8 cellular contexts compared by ENCODE assay signal in the genomic region with DNA sequence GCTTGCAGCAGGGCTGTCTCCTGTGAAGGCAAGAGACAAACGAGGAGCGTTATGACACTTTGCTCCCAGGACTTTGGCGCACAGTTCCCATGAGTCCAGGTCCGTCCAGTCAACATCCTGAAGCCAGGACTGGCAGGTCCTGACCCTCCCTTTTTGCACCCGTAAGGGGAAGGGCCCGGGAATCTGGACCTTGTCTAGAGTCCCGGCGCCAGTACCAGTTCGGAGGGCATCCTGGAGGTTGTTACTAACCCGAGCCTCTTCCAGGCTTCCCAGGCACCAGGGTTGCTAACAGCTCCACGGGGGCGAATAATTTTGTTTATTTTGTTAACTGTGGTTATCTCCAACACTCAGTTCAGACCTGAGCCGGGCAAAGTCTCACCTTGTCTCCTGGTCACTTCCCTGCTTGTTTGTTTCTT. TPM values are rescaled to one million over a fixed set of nuclear protein-coding genes. Genes with fewer than 3 reads are reported as not detected.
DNase-seq lines count a peak whose midpoint lies in the region; ATAC-seq, FAIRE-seq and TF ChIP-seq lines count a peak whose summit lies in the region.

No MANE protein-coding gene starts in this region.

- peak overlapping the region; percentile 95 for H3K4me3 Mint-ChIP-seq in natural killer cell treated with Interleukin-12 subunit alpha and Interleukin-12 subunit beta and Interleukin-15 and Interleukin-18, amount 100 ng/mL, for 72 hours

- H3K9me3 ChIP-seq in fibroblast of lung (ENCODE audit: control insufficient read depth, insufficient read depth, low read depth, low read length) = no peaks in the 10 kb centered on the region

- no peaks in the 10 kb centered on the region for H3K9me3 Mint-ChIP-seq in natural killer cell treated with Interleukin-12 subunit alpha and Interleukin-12 subunit beta and Interleukin-15 and Interleukin-18, amount 100 ng/mL, for 72 hours

- peaks cover 6% of the 10 kb centered on the region for H3K79me2 ChIP-seq in fibroblast of lung (ENCODE audit: control insufficient read depth, insufficient read depth, low read length)

- no peaks in the 10 kb centered on the region for H3K27me3 ChIP-seq in fibroblast of lung (ENCODE audit: control insufficient read depth, insufficient read depth, low read length)

- peak overlapping the region; percentile 52 for H3K9ac ChIP-seq in fibroblast of lung (ENCODE audit: insufficient read depth, low read length)

- no peak for ATAC-seq in natural killer cell treated with Interleukin-12 subunit alpha and Interleukin-12 subunit beta and Interleukin-15 and Interleukin-18, amount 100 ng/mL, for 72 hours
- ATAC-seq in HG03520 (IDR thresholded peaks at IDR 0.05; ENCODE audit: unreplicated experiment) (no peak), HG03378 (IDR thresholded peaks at IDR 0.05; ENCODE audit: unreplicated experiment) (no peak)

- peak overlapping the region; percentile 60 to 85 for H3K27ac Mint-ChIP-seq in natural killer cell treated with Interleukin-12 subunit alpha and Interleukin-12 subunit beta and Interleukin-15 and Interleukin-18, amount 100 ng/mL, for 72 hours

- H3K27me3 Mint-ChIP-seq in natural killer cell treated with Interleukin-12 subunit alpha and Interleukin-12 subunit beta and Interleukin-15 and Interleukin-18, amount 100 ng/mL, for 72 hours = peaks cover 21 to 23% of the 10 kb centered on the region in 2 donors

- FAIRE-seq in RCC 7860 (lab: Jason Lieb, UNC) = no peak

- no peaks in the 10 kb centered on the region for H3K36me3 ChIP-seq in fibroblast of lung (ENCODE audit: control insufficient read depth, insufficient read depth, low read length)

- H3K4me3 ChIP-seq in GM12865 (ENCODE audit: low read depth, low read length) = peak overlapping the region; percentile 63
- H3K4me3 ChIP-seq in fibroblast of lung (replicated peaks in 1 of 4; ENCODE audit: control extremely low read depth in 1 of 4, insufficient read depth in 1 of 4, low read depth in 3 of 4, low read length in 4 of 4) = peak overlapping the region; percentile 65 to 88 (median 70)

- peaks cover 4% of the 10 kb centered on the region for H3K4me1 ChIP-seq in fibroblast of lung (ENCODE audit: control insufficient read depth, extremely low read depth, insufficient read depth, low read length)

- peak overlapping the region; percentile 77 for H3K27ac ChIP-seq in fibroblast of lung (ENCODE audit: insufficient read depth, low read length)

- no peaks in the 10 kb centered on the region for H4K20me1 ChIP-seq in fibroblast of lung (ENCODE audit: control insufficient read depth, extremely low read depth, insufficient read depth, low read length)

- no peaks in the 10 kb centered on the region for H3K36me3 Mint-ChIP-seq in natural killer cell treated with Interleukin-12 subunit alpha and Interleukin-12 subunit beta and Interleukin-15 and Interleukin-18, amount 100 ng/mL, for 72 hours

- no peak for TF ChIP-seq CTCF in GM12865 (IDR thresholded peaks at IDR 0.05; ENCODE audit: insufficient read depth, low read depth, low read length, missing control alignments)
- no peak for TF ChIP-seq CTCF in fibroblast of lung (conservative IDR thresholded peaks at IDR 0.05 in 1 of 2, IDR thresholded peaks at IDR 0.05 in 1 of 2; ENCODE audit: low read depth in 1 of 2, low read length in 2 of 2)

- H3K4me1 Mint-ChIP-seq in natural killer cell treated with Interleukin-12 subunit alpha and Interleukin-12 subunit beta and Interleukin-15 and Interleukin-18, amount 100 ng/mL, for 72 hours (ENCODE audit: low read depth in 2 of 2) = peaks cover 13 to 16% of the 10 kb centered on the region in 2 donors

- peak overlapping the region; percentile 94 for H3K4me2 ChIP-seq in fibroblast of lung (ENCODE audit: extremely low read depth, insufficient read depth, low read length)

- peak overlapping the region; percentile 96 for H2AFZ ChIP-seq in fibroblast of lung (ENCODE audit: low read length)

- DNase-seq in GM12865 (ENCODE audit: low read depth) (peak; percentile 4), SW480 (ENCODE audit: low spot score) (peak; percentile 4), fibroblast of lung (ENCODE audit: low read depth in 2 of 2) (peak; percentile 30 to 31), NCI-H187 (lab: John Stamatoyannopoulos, UW) (no peak), RCC 7860 (ENCODE audit: low spot score) (no peak)
- DNase-seq in natural killer cell treated with Interleukin-12 subunit alpha and Interleukin-12 subunit beta and Interleukin-15 and Interleukin-18, amount 100 ng/mL, for 72 hours (ENCODE audit: low spot score) = no peak

RNA-seq across cellular contexts. Expression of a gene that starts 0.7 kb away (rescaled TPM):
- total RNA-seq in fibroblast of lung = 17.5 and 20.5 TPM in 2 replicates
- 10.3 and 15.3 TPM in 2 replicates for polyA plus RNA-seq in fibroblast of lung
- 10.7 and 13.5 TPM in 2 replicates for polyA plus RNA-seq in fibroblast of lung (2012)
- 0.63 and 1.9 TPM in 2 replicates for polyA minus RNA-seq in fibroblast of lung (ENCODE audit: low replicate concordance)
- total RNA-seq in natural killer cell treated with Interleukin-12 subunit alpha and Interleukin-12 subunit beta and Interleukin-15 and Interleukin-18, amount 100 ng/mL, for 72 hours = 10 to 100 TPM in 1 of 2 donors, 1 to 10 TPM in 1; 9.6 to 11.3 TPM

Comparison
In these comparisons a context has a peak if more than half of its experiments do, and no peak if none do; other contexts are left out.
1. DNase-seq: peak in GM12865 (single experiment), SW480 (single experiment) and fibroblast of lung (2 of 2); none in natural killer cell treated with Interleukin-12 subunit alpha and Interleukin-12 subunit beta and Interleukin-15 and Interleukin-18, amount 100 ng/mL, for 72 hours (single experiment), NCI-H187 (0 of 2) and RCC 7860 (single experiment).